ENCODE assay signal across 20 cellular contexts in genomic region chr4:37522996-37523395, GRCh38.
DNase-seq lines count a peak whose midpoint lies in the region; ATAC-seq and TF ChIP-seq lines count a peak whose summit lies in the region.
"Had no signal": no experiment of that assay in that cellular context is flagged by ENCODE, and none has a peak within 500 bp of the region (broad histone marks: within the 10 kb centered on the region; RNA-seq: fewer than 3 reads in every experiment).

No MANE protein-coding gene starts in this region.

- no peak overlapping the region for H3K27ac Mint-ChIP-seq in WTC11
- H3K27ac Mint-ChIP-seq in activated CD8-positive, alpha-beta memory T cell treated with anti-CD3 and anti-CD28 coated beads, Interleukin-2, amount 10 ng/mL, durations not matched to agents 7 days and 5 days, result no peak overlapping the region
- H3K27ac Mint-ChIP-seq: CD8-positive, alpha-beta T cell had no signal

- H3K4me3 Mint-ChIP-seq in WTC11, result no peak overlapping the region
- no peak overlapping the region for H3K4me3 Mint-ChIP-seq in activated CD8-positive, alpha-beta memory T cell treated with anti-CD3 and anti-CD28 coated beads, Interleukin-2, amount 10 ng/mL, durations not matched to agents 7 days and 5 days
- H3K4me3 Mint-ChIP-seq: CD8-positive, alpha-beta T cell; IgD-negative memory B cell had no signal

- H3K27me3 ChIP-seq in mesendoderm (ENCODE audit: insufficient read depth, low read length, poor library complexity), result no peaks in the 10 kb centered on the region
- H3K27me3 ChIP-seq: BLaER1 treated with 17β-estradiol and CSF1 and Interleukin-3, amounts not matched to agents 10 nM and 100 nM had no signal

- H3K4me3 ChIP-seq in mesendoderm (ENCODE audit: low read length), result no peak overlapping the region
- H3K4me3 ChIP-seq: BLaER1 treated with 17β-estradiol and CSF1 and Interleukin-3, amounts not matched to agents 10 nM and 100 nM; GM12878 had no signal

- H3K36me3 ChIP-seq in mesendoderm (ENCODE audit: control insufficient read depth, insufficient read depth, low read length), result no peaks in the 10 kb centered on the region
- H3K36me3 ChIP-seq: BLaER1 treated with 17β-estradiol and CSF1 and Interleukin-3, amounts not matched to agents 10 nM and 100 nM had no signal

- WGBS in mesendoderm (ENCODE audit: extremely low coverage, insufficient coverage, low lambda C conversion rate), result no CpG with 5 or more reads among the region's 1 CpG

- H4K8ac ChIP-seq in mesendoderm (ENCODE audit: low read depth, low read length), result no peak overlapping the region

- H2BK15ac ChIP-seq in mesendoderm (replicated peaks; ENCODE audit: low read depth), result no peak overlapping the region

- no peaks in the 10 kb centered on the region for H3K79me1 ChIP-seq in mesendoderm (ENCODE audit: low read length)

- H3K56ac ChIP-seq in mesendoderm (ENCODE audit: low read length), result no peak overlapping the region

- peaks cover 22% of the 10 kb centered on the region for H3K9me3 Mint-ChIP-seq in WTC11
- peaks cover 2% of the 10 kb centered on the region for H3K9me3 Mint-ChIP-seq in activated CD8-positive, alpha-beta memory T cell treated with anti-CD3 and anti-CD28 coated beads, Interleukin-2, amount 10 ng/mL, durations not matched to agents 7 days and 5 days (ENCODE audit: low read depth)

- H3K4ac ChIP-seq in mesendoderm (ENCODE audit: low read depth, low read length), result no peak overlapping the region

- no peak overlapping the region for H2BK5ac ChIP-seq in mesendoderm (ENCODE audit: low read length)

- no peaks in the 10 kb centered on the region for H3K4me1 ChIP-seq in mesendoderm (ENCODE audit: control insufficient read depth, low read depth, low read length)
- H3K4me1 ChIP-seq: BLaER1 treated with 17β-estradiol and CSF1 and Interleukin-3, amounts not matched to agents 10 nM and 100 nM had no signal

- H2BK120ac ChIP-seq in mesendoderm (ENCODE audit: low read depth, low read length), result no peak overlapping the region

- peak; percentile 69 for ATAC-seq in WTC11
- no peak for ATAC-seq in activated CD8-positive, alpha-beta memory T cell treated with anti-CD3 and anti-CD28 coated beads, Interleukin-2, amount 10 ng/mL, durations not matched to agents 7 days and 5 days
- ATAC-seq: CD8-positive, alpha-beta T cell; GM12878 had no signal

- no peak overlapping the region for H3K18ac ChIP-seq in mesendoderm (ENCODE audit: low read length)

- peaks cover 2% of the 10 kb centered on the region; the same call in 1 of the 2 replicates for H3K4me1 Mint-ChIP-seq in WTC11
- no peaks in the 10 kb centered on the region for H3K4me1 Mint-ChIP-seq in activated CD8-positive, alpha-beta memory T cell treated with anti-CD3 and anti-CD28 coated beads, Interleukin-2, amount 10 ng/mL, durations not matched to agents 7 days and 5 days
- H3K4me1 Mint-ChIP-seq: IgD-negative memory B cell had no signal

- no peak overlapping the region for H4K5ac ChIP-seq in mesendoderm (ENCODE audit: low read length)

- POLR2A ChIA-PET in WTC11 (lab: Charles Lee), result no interaction called here

- no peak overlapping the region for H3K27ac ChIP-seq in mesendoderm (ENCODE audit: low read depth, low read length)
- H3K27ac ChIP-seq: BLaER1 treated with 17β-estradiol and CSF1 and Interleukin-3, amounts not matched to agents 10 nM and 100 nM had no signal

- no peak overlapping the region for H3K4me2 ChIP-seq in mesendoderm (ENCODE audit: low read length)
- H3K4me2 ChIP-seq: BLaER1 treated with 17β-estradiol and CSF1 and Interleukin-3, amounts not matched to agents 10 nM and 100 nM had no signal

- no peak overlapping the region for H3K9ac ChIP-seq in mesendoderm (ENCODE audit: low read length)
- H3K9ac ChIP-seq: BLaER1 treated with 17β-estradiol and CSF1 and Interleukin-3, amounts not matched to agents 10 nM and 100 nM had no signal

- DNase-seq in ELR (ENCODE audit: low read depth) (peak; percentile 23), HT1080 (ENCODE audit: low read depth) (peak; percentile 18), WTC11 (ENCODE audit: low spot score) (no peak), mesendoderm (peak; percentile 27), NOMO-1 treated with DMSO at 0.1 percent for 48 hours (lab: John Stamatoyannopoulos, UW; ENCODE audit: unreplicated experiment) (no peak), GM03348 (ENCODE audit: low spot score) (no peak), epidermal melanocyte (ENCODE audit: insufficient read length, low spot score) (no peak)
- DNase-seq in activated CD8-positive, alpha-beta memory T cell treated with anti-CD3 and anti-CD28 coated beads, Interleukin-2, amount 10 ng/mL, durations not matched to agents 7 days and 5 days, result no peak
- DNase-seq: CD8-positive, alpha-beta T cell; GDM1; NCI-H1105 treated with DMSO at 0.1 percent for 48 hours; NCI-H1694 treated with DMSO at 0.1 percent for 48 hours; NCI-H510A; NCI-H748 treated with DMSO at 0.1 percent for 48 hours; NK-92 treated with Interleukin-12 subunit alpha and Interleukin-12 subunit beta, amount 100 ng/mL, for 24 hours; SHP77; T-helper 1 cell had no signal

- no peak overlapping the region for H2AK5ac ChIP-seq in mesendoderm (ENCODE audit: low read length)

- no peaks in the 10 kb centered on the region; the same call in 1 of the 2 replicates for H3K36me3 Mint-ChIP-seq in WTC11
- H3K36me3 Mint-ChIP-seq in activated CD8-positive, alpha-beta memory T cell treated with anti-CD3 and anti-CD28 coated beads, Interleukin-2, amount 10 ng/mL, durations not matched to agents 7 days and 5 days, result no peaks in the 10 kb centered on the region
- H3K36me3 Mint-ChIP-seq: CD8-positive, alpha-beta T cell; IgD-negative memory B cell had no signal

- no peaks in the 10 kb centered on the region for H3K27me3 Mint-ChIP-seq in WTC11 (ENCODE audit: low read depth)
- H3K27me3 Mint-ChIP-seq in activated CD8-positive, alpha-beta memory T cell treated with anti-CD3 and anti-CD28 coated beads, Interleukin-2, amount 10 ng/mL, durations not matched to agents 7 days and 5 days, result peaks cover 7% of the 10 kb centered on the region

- CTCF ChIA-PET in WTC11 (lab: Charles Lee), result interaction anchor here (1.1 kb wide), 1 partner anchor 17 kb away, joined by 3 read pairs; no protein-coding TSS in a partner anchor
- CTCF ChIA-PET in activated CD8-positive, alpha-beta memory T cell treated with anti-CD3 and anti-CD28 coated beads, Interleukin-2, amount 10 ng/mL, durations not matched to agents 7 days and 5 days (lab: Charles Lee), result no interaction called here

- H3K79me2 ChIP-seq in mesendoderm (ENCODE audit: control insufficient read depth, insufficient read depth, low read length), result no peaks in the 10 kb centered on the region

- no peak overlapping the region for H3K23ac ChIP-seq in mesendoderm (ENCODE audit: low read length)

- TF ChIP-seq CTCF in WTC11 (IDR thresholded peaks at IDR 0.05), result no peak

TF ChIP-seq in WTC11, 78 proteins besides CTCF, POLR2A, EP300 and RAD21:
- TF ChIP-seq, protein P1, sequence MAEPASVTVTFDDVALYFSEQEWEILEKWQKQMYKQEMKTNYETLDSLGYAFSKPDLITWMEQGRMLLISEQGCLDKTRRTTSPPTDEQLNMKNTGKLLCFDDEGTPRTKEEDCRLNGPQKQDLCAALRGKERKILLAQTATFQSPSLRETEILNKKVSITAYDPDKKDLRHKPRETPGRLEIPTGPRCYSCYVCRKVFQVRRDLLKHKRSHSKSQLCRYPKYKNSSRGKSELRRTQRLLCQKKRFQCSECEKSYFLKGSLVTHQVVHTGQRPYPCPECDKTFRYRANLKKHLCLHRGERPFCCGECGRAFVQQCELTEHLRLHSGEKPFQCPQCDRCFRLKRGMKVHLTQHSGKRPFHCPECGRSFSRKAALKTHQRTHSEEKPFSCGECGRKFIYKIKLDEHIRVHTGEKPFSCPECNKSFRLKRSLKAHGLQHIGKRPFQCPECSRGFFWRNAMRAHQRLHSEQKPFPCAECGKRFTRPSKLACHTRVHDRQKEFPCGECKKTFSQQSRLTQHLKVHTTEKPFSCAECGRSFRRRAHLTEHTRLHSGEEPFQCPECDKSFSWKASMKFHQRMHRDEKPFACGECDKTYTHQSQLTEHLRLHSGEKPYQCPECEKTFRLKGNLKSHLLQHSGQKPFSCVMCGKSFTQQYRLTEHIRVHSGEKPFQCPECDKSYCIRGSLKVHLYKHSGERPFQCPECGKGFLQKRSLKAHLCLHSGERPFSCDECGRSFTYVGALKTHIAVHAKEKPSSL (CRISPR knock-in tag; conservative IDR thresholded peaks at IDR 0.05), result no peak
- TF ChIP-seq RORB (CRISPR knock-in tag; IDR thresholded peaks at IDR 0.05) (no peak), ZNF423 (CRISPR knock-in tag; IDR thresholded peaks at IDR 0.05) (no peak), CREM (CRISPR knock-in tag; IDR thresholded peaks at IDR 0.05) (no peak), NFATC4 (CRISPR knock-in tag; IDR thresholded peaks at IDR 0.05) (no peak), GABPB1 (CRISPR knock-in tag; IDR thresholded peaks at IDR 0.05) (no peak), SOX15 (CRISPR knock-in tag; IDR thresholded peaks at IDR 0.05) (no peak), ZNF317 (CRISPR knock-in tag; IDR thresholded peaks at IDR 0.05; ENCODE audit: borderline replicate concordance, low read depth) (no peak)
- TF ChIP-seq, protein P2, sequence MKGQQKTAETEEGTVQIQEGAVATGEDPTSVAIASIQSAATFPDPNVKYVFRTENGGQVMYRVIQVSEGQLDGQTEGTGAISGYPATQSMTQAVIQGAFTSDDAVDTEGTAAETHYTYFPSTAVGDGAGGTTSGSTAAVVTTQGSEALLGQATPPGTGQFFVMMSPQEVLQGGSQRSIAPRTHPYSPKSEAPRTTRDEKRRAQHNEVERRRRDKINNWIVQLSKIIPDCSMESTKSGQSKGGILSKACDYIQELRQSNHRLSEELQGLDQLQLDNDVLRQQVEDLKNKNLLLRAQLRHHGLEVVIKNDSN (CRISPR knock-in tag; IDR thresholded peaks at IDR 0.05), result no peak
TF ChIP-seq in WTC11: peak in this region for 0.

Comparison
In these comparisons a context has a peak if more than half of its experiments do, and no peak if none do; other contexts are left out.
1. DNase-seq: peak in ELR (single experiment), HT1080 (single experiment) and mesendoderm (single experiment); none in WTC11 (single experiment), activated CD8-positive, alpha-beta memory T cell treated with anti-CD3 and anti-CD28 coated beads, Interleukin-2, amount 10 ng/mL, durations not matched to agents 7 days and 5 days (single experiment), NOMO-1 treated with DMSO at 0.1 percent for 48 hours (single experiment), GM03348 (single experiment) and epidermal melanocyte (single experiment).